Comparison of ENCODE assay signal across 20 cellular contexts in the genomic region with DNA sequence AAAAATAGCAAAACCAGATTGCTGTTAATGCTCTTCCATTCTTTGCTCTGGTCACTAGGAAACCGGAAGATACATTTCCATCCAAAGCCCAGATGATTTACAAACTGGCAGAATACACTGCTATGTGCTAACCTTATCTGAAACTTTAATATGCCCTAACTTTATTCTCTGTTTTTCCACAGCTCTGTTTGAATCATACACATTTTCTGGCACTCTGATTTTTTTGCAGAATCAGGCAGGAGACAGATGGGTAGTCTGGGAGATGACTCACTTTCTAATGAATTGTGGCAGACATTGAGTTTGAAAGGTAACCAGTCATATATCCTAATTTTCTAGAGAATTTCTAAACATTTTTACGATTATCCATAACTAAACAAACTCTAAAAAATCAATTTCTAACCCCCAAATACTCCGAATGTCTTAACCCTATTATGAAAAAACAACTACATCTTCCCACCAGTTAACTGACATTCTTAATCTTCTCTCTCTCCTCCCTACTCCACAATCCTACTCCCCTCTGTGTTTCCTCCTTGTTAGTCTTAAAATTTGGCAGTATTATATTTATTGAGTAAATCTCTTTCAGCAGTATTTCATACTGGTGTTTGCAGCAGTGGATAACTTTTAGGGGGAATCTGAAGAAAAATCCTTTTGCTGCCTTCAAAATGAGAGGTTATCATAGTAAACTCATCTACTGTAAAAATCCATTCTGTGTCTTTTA.
DNase-seq lines count a peak whose midpoint lies in the region; ATAC-seq, FAIRE-seq and TF ChIP-seq lines count a peak whose summit lies in the region.
"Had no signal": no experiment of that assay in that cellular context is flagged by ENCODE, and none has a peak within 500 bp of the region (broad histone marks: within the 10 kb centered on the region; RNA-seq: fewer than 3 reads in every experiment).

No MANE protein-coding gene starts in this region.

- H3K4me3 Mint-ChIP-seq in activated T-helper 2 cell treated with anti-CD3 and anti-CD28 coated beads, Interferon-gamma antibody, Interleukin-2, Interleukin-4, amounts not matched to agents 10 μg/mL and 5 μg/mL and 100 μg/mL, durations not matched to agents 14 hours and 24 hours and 36 hours (ENCODE audit: low read depth), result no peak overlapping the region
- no peak overlapping the region for H3K4me3 Mint-ChIP-seq in mesothelial cell of epicardium

- peaks cover 10% of the 10 kb centered on the region for H3K9me3 Mint-ChIP-seq in activated T-helper 2 cell treated with anti-CD3 and anti-CD28 coated beads, Interferon-gamma antibody, Interleukin-2, Interleukin-4, amounts not matched to agents 10 μg/mL and 5 μg/mL and 100 μg/mL, durations not matched to agents 14 hours and 24 hours and 36 hours
- H3K9me3 Mint-ChIP-seq in mesothelial cell of epicardium, result peaks cover 7% of the 10 kb centered on the region

- peaks cover 73% of the 10 kb centered on the region for H3K36me3 Mint-ChIP-seq in activated T-helper 2 cell treated with anti-CD3 and anti-CD28 coated beads, Interferon-gamma antibody, Interleukin-2, Interleukin-4, amounts not matched to agents 10 μg/mL and 5 μg/mL and 100 μg/mL, durations not matched to agents 14 hours and 24 hours and 36 hours (ENCODE audit: low read depth)
- peaks cover 37% of the 10 kb centered on the region for H3K36me3 Mint-ChIP-seq in mesothelial cell of epicardium

- H3K9me2 ChIP-seq in GM23248 (ENCODE audit: insufficient read depth), result no peaks in the 10 kb centered on the region

- H3K4me1 Mint-ChIP-seq in activated T-helper 2 cell treated with anti-CD3 and anti-CD28 coated beads, Interferon-gamma antibody, Interleukin-2, Interleukin-4, amounts not matched to agents 10 μg/mL and 5 μg/mL and 100 μg/mL, durations not matched to agents 14 hours and 24 hours and 36 hours (ENCODE audit: low read depth), result peaks cover 24% of the 10 kb centered on the region
- H3K4me1 Mint-ChIP-seq in mesothelial cell of epicardium, result peaks cover 41% of the 10 kb centered on the region

- intact Hi-C loops in activated T-helper 2 cell treated with anti-CD3 and anti-CD28 coated beads, Interferon-gamma antibody, Interleukin-2, Interleukin-4, amounts not matched to agents 10 μg/mL and 5 μg/mL and 100 μg/mL, durations not matched to agents 14 hours and 24 hours and 36 hours (cut with micrococcal nuclease), result no loop called here
- intact Hi-C loops in pancreas (cut with DNase I), result no loop called here

- no peaks in the 10 kb centered on the region for H3K9me3 ChIP-seq in GM23248 (ENCODE audit: low read depth)
- H3K9me3 ChIP-seq in pancreas, result no peaks in the 10 kb centered on the region
- H3K9me3 ChIP-seq: A549 had no signal

- no peak for FAIRE-seq in pancreas (lab: Jason Lieb, UNC)
- FAIRE-seq: A549, HTR-8/SVneo, K562 had no signal

- in situ Hi-C loops in GM23248 (cut with MboI), result no loop called here

- WGBS in GM23248 (ENCODE audit: low coverage in 1 of 2, low lambda C conversion rate in 2 of 2, missing lambda C conversion rate in 2 of 2), 2 experiments, result 91% methylated on average over 3 of the region's 3 CpGs
- WGBS in pancreas, 2 donors, result 93% methylated on average over 3 of the region's 3 CpGs

- no peak overlapping the region for H3K4me2 ChIP-seq in GM23248 (ENCODE audit: unreplicated experiment)
- H3K4me2 ChIP-seq: A549 had no signal

- H3F3A ChIP-seq in GM23248 (ENCODE audit: insufficient read depth), result no peaks in the 10 kb centered on the region

- H3K27me3 ChIP-seq in GM23248 (replicated peaks; ENCODE audit: insufficient read depth), result no peaks in the 10 kb centered on the region
- H3K27me3 ChIP-seq in pancreas, result no peaks in the 10 kb centered on the region

- no peaks in the 10 kb centered on the region for H3K36me3 ChIP-seq in GM23248 (ENCODE audit: low read depth)
- no peaks in the 10 kb centered on the region for H3K36me3 ChIP-seq in pancreas

- H2AFZ ChIP-seq in GM23248, result no peak overlapping the region

- no peaks in the 10 kb centered on the region for H3K27me3 Mint-ChIP-seq in activated T-helper 2 cell treated with anti-CD3 and anti-CD28 coated beads, Interferon-gamma antibody, Interleukin-2, Interleukin-4, amounts not matched to agents 10 μg/mL and 5 μg/mL and 100 μg/mL, durations not matched to agents 14 hours and 24 hours and 36 hours (ENCODE audit: low read depth)
- H3K27me3 Mint-ChIP-seq in mesothelial cell of epicardium (ENCODE audit: low read depth), result no peaks in the 10 kb centered on the region

- ATAC-seq in pancreas, result no peak
- ATAC-seq: A549, K562, PC-3 had no signal

- DNase-seq in GM23248 (peak; percentile 24), fibroblast of the aortic adventitia (ENCODE audit: low read depth) (peak; percentile 66), mesothelial cell of epicardium (ENCODE audit: low spot score in 2 of 2, unreplicated experiment in 2 of 2) (no peak), NCI-H524 (lab: John Stamatoyannopoulos, UW) (no peak), pancreas (no peak), DMS53 treated with DMSO at 0.1 percent for 48 hours (lab: John Stamatoyannopoulos, UW; ENCODE audit: unreplicated experiment) (no peak)
- DNase-seq in activated T-helper 2 cell treated with anti-CD3 and anti-CD28 coated beads, Interferon-gamma antibody, Interleukin-2, Interleukin-4, amounts not matched to agents 10 μg/mL and 5 μg/mL and 100 μg/mL, durations not matched to agents 14 hours and 24 hours and 36 hours (ENCODE audit: low spot score), result no peak
- DNase-seq in activated CD8-positive, alpha-beta memory T cell treated with anti-CD3 and anti-CD28 coated beads, Interleukin-2, amount 50 U/mL, for 4 hours, result no peak
- DNase-seq: EL, H7, NCI-H1417, NCI-H187 treated with DMSO at 0.1 percent for 48 hours, NCI-H510A, NCI-H82, PC-3 had no signal

- H3K27ac Mint-ChIP-seq in activated T-helper 2 cell treated with anti-CD3 and anti-CD28 coated beads, Interferon-gamma antibody, Interleukin-2, Interleukin-4, amounts not matched to agents 10 μg/mL and 5 μg/mL and 100 μg/mL, durations not matched to agents 14 hours and 24 hours and 36 hours, result peak overlapping the region; percentile 18
- peak overlapping the region; percentile 39 for H3K27ac Mint-ChIP-seq in mesothelial cell of epicardium

- H4K20me1 ChIP-seq in GM23248 (ENCODE audit: insufficient read depth), result no peaks in the 10 kb centered on the region

- no peak for TF ChIP-seq CTCF in fibroblast of the aortic adventitia (IDR thresholded peaks at IDR 0.05; ENCODE audit: insufficient read depth, low read length)
- TF ChIP-seq CTCF in mesothelial cell of epicardium (IDR thresholded peaks at IDR 0.05; ENCODE audit: unreplicated experiment), result no peak
- no peak for TF ChIP-seq CTCF in pancreas (IDR thresholded peaks at IDR 0.05)

- H3K27ac ChIP-seq in GM23248, result no peak overlapping the region
- no peak overlapping the region for H3K27ac ChIP-seq in pancreas
- H3K27ac ChIP-seq: A549, C4-2B, RWPE1 had no signal

- H3K79me2 ChIP-seq in GM23248 (ENCODE audit: insufficient read depth), result no peaks in the 10 kb centered on the region

- peaks cover 7% of the 10 kb centered on the region; the same call in 1 of the 2 replicates for H3K4me1 ChIP-seq in GM23248 (ENCODE audit: insufficient read depth)
- peaks cover 0 to 5% (median 0%) of the 10 kb centered on the region in 3 donors for H3K4me1 ChIP-seq in pancreas
- H3K4me1 ChIP-seq: A549 had no signal

- H3K9ac ChIP-seq in GM23248, result no peak overlapping the region

- H3K4me3 ChIP-seq in GM23248 (no peak overlapping the region), fibroblast of the aortic adventitia (ENCODE audit: low read depth, low read length) (no peak overlapping the region), pancreas (no peak overlapping the region)
- H3K4me3 ChIP-seq: A549, K562 had no signal

Comparison
In these comparisons a context has a peak if more than half of its experiments do, and no peak if none do; other contexts are left out.
1. DNase-seq: peak in GM23248 (single experiment) and fibroblast of the aortic adventitia (single experiment); none in activated T-helper 2 cell treated with anti-CD3 and anti-CD28 coated beads, Interferon-gamma antibody, Interleukin-2, Interleukin-4, amounts not matched to agents 10 μg/mL and 5 μg/mL and 100 μg/mL, durations not matched to agents 14 hours and 24 hours and 36 hours (single experiment), mesothelial cell of epicardium (0 of 2), NCI-H524 (0 of 2), pancreas (0 of 6), activated CD8-positive, alpha-beta memory T cell treated with anti-CD3 and anti-CD28 coated beads, Interleukin-2, amount 50 U/mL, for 4 hours (single experiment) and DMS53 treated with DMSO at 0.1 percent for 48 hours (single experiment).